Comparison of ENCODE assay signal across 1 cellular context in the genomic region with DNA sequence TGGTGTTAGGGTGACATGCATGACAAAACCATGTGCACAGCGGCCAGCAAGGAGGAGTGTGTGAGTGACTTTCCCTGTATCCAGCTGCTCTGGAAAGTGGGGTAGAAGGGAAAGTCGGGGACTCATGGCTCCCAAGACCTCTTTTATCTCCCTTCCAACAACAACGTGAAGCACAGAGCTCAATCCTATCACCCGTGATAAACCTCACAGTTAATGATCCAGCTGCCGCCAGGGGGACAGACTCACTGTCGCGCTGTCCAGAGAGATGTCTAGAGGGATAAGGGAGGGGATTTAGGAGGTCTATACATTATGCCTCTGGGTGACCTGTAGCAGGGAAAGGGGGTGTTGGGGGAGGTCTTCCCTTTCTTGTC.
TF ChIP-seq lines count a peak whose summit lies in the region.

No MANE protein-coding gene starts in this region.

TF ChIP-seq in GM23338, 12 proteins besides CTCF, POLR2A, EP300 and RAD21 (continued from another document):
- TF ChIP-seq ZNF462 (CRISPR knock-in tag; IDR thresholded peaks at IDR 0.05) (no peak), REST (IDR thresholded peaks at IDR 0.05; ENCODE audit: unreplicated experiment) (no peak), ZNF114 (CRISPR knock-in tag; IDR thresholded peaks at IDR 0.05) (no peak), EZH2phosphoT487 (IDR thresholded peaks at IDR 0.05; ENCODE audit: unreplicated experiment) (no peak), CREB1 (CRISPR knock-in tag; IDR thresholded peaks at IDR 0.05; ENCODE audit: low read depth) (no peak), NANOG (IDR thresholded peaks at IDR 0.05; ENCODE audit: borderline replicate concordance) (no peak)
